In the genomic region with DNA sequence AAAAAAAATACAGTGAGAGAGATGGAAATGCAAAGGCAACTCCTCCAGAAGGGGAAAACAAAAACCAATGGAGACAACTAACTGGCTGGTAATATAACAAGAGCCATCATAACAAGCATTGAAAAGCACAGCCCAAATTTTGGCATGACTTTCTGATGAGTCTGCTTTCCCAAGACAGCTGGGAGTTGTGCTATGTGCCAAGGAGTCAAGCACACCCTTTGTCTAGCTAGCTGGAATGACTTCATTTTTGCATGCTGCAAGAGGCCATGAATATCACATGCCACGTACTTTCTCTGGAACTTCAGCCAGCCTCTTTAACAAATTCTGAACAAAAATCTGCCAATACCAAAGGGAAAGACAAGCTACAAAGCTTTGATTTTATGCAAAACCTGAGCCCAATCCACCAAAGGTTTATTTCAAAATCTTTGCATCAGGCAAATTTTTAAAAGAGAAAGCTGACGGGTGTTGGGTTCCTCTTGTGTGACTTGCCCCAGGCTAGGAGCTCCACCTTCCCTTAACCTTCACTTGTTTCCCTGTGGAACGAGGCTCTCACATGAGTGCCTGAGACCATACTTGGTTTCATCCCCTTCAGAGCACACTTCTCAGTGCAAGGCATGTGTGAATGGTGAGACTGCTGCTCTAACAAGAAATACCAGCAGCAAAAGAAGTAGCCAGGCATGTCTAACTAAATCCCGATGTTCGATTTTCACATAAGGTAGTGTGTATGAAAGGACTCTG, we compare ENCODE assay signal across 10 cellular contexts. TPM values are rescaled to one million over a fixed set of nuclear protein-coding genes. Genes with fewer than 3 reads are reported as not detected.
DNase-seq lines count a peak whose midpoint lies in the region; ATAC-seq, FAIRE-seq and TF ChIP-seq lines count a peak whose summit lies in the region.
"Had no signal": no experiment of that assay in that cellular context is flagged by ENCODE, and none has a peak within 500 bp of the region (broad histone marks: within the 10 kb centered on the region; RNA-seq: fewer than 3 reads in every experiment).

No MANE protein-coding gene starts in this region.

- H3K9me3 Mint-ChIP-seq in progenitor cell of endocrine pancreas (ENCODE audit: low read depth): no peaks in the 10 kb centered on the region
- H3K9me3 Mint-ChIP-seq: activated T-helper 17 cell treated with anti-CD3 and anti-CD28 coated beads, Interleukin-2, amount 50 U/mL, for 72 hours had no signal

- no TSS peak for BruUV-seq in HepG2 (replicated peaks; lab: Mats Ljungman, UMichigan)

- no peaks in the 10 kb centered on the region for H4K20me1 ChIP-seq in HepG2 (ENCODE audit: insufficient read depth, low read length)

- intact Hi-C loops in HepG2 (cut with micrococcal nuclease; ENCODE audit: unreplicated experiment): no loop called here

- H3K9me3 ChIP-seq in trophoblast cell (ENCODE audit: insufficient read depth, low read depth, low read length): peaks cover 3% of the 10 kb centered on the region
- no peaks in the 10 kb centered on the region for H3K9me3 ChIP-seq in HepG2 (ENCODE audit: low read length)

- no peak for ATAC-seq in HepG2
- no peak for ATAC-seq in GM21717 (IDR thresholded peaks at IDR 0.05; ENCODE audit: unreplicated experiment)
- ATAC-seq: activated T-helper 17 cell treated with anti-CD3 and anti-CD28 coated beads, Interleukin-2, amount 50 U/mL, for 72 hours had no signal

- no peak overlapping the region for H3K27ac Mint-ChIP-seq in progenitor cell of endocrine pancreas
- H3K27ac Mint-ChIP-seq: activated T-helper 17 cell treated with anti-CD3 and anti-CD28 coated beads, Interleukin-2, amount 50 U/mL, for 72 hours had no signal

- no peak overlapping the region for H2AFZ ChIP-seq in trophoblast cell (ENCODE audit: insufficient read depth, low read length, poor library complexity)
- H2AFZ ChIP-seq in HepG2 (ENCODE audit: low read length): no peak overlapping the region

- H3K4me3 ChIP-seq in trophoblast cell (ENCODE audit: low read depth, low read length): no peak overlapping the region
- no peak overlapping the region for H3K4me3 ChIP-seq in HepG2 (replicated peaks in 1 of 3; ENCODE audit: insufficient read depth in 1 of 3, low read depth in 2 of 3, low read length in 3 of 3)

- H4K12ac ChIP-seq in trophoblast cell (ENCODE audit: low read depth, low read length): no peak overlapping the region

- no peak for TF ChIP-seq RAD21 in HepG2 (CRISPR knock-in tag; IDR thresholded peaks at IDR 0.05)

- H2BK120ac ChIP-seq in trophoblast cell (ENCODE audit: insufficient read depth, low read length, poor library complexity): no peak overlapping the region

- H3K18ac ChIP-seq in trophoblast cell (ENCODE audit: low read length): no peak overlapping the region

- WGBS in trophoblast cell (ENCODE audit: extremely low coverage, insufficient coverage, insufficient read length): no CpG with 5 or more reads among the region's 5 CpGs
- 23% methylated on average over 5 of the region's 5 CpGs for WGBS in HepG2 (ENCODE audit: low lambda C conversion rate)

- peaks cover 1% of the 10 kb centered on the region for H3K4me1 Mint-ChIP-seq in progenitor cell of endocrine pancreas (ENCODE audit: low read depth)
- H3K4me1 Mint-ChIP-seq: activated T-helper 17 cell treated with anti-CD3 and anti-CD28 coated beads, Interleukin-2, amount 50 U/mL, for 72 hours had no signal

- no peaks in the 10 kb centered on the region for H3K27me3 Mint-ChIP-seq in progenitor cell of endocrine pancreas

- H3K79me2 ChIP-seq in trophoblast cell (ENCODE audit: control insufficient read depth, insufficient read depth, low read length, poor library complexity) (no peaks in the 10 kb centered on the region), HepG2 (ENCODE audit: insufficient read depth, low read length) (no peaks in the 10 kb centered on the region)

- H4K91ac ChIP-seq in trophoblast cell (ENCODE audit: low read depth, low read length): no peak overlapping the region

- H3K27me3 ChIP-seq in trophoblast cell (ENCODE audit: insufficient read depth, low read length) (no peaks in the 10 kb centered on the region), HepG2 (ENCODE audit: control insufficient read depth in 1 of 2, insufficient read depth in 2 of 2, low read length in 2 of 2) (no peaks in the 10 kb centered on the region)

- no peak overlapping the region for H3K4me3 Mint-ChIP-seq in progenitor cell of endocrine pancreas (ENCODE audit: low read depth)
- H3K4me3 Mint-ChIP-seq: activated T-helper 17 cell treated with anti-CD3 and anti-CD28 coated beads, Interleukin-2, amount 50 U/mL, for 72 hours had no signal

- FAIRE-seq in HepG2 (lab: Jason Lieb, UNC): no peak

- in situ Hi-C loops in HepG2 (cut with HindIII; ENCODE audit: extremely low pct_ligation_motif_present, low pct_unique_long_range_greater_than_20kb): no loop called here

- TF ChIP-seq EP300 in HepG2 (IDR thresholded peaks at IDR 0.05; ENCODE audit: low read depth in 2 of 2, low read length in 2 of 2) (no peak), HepG2 (CRISPR knock-in tag; IDR thresholded peaks at IDR 0.05; ENCODE audit: borderline replicate concordance) (no peak)

- no peaks in the 10 kb centered on the region for H3K79me1 ChIP-seq in trophoblast cell (ENCODE audit: low read length)

- no peak overlapping the region for H3K4ac ChIP-seq in trophoblast cell (ENCODE audit: low read depth, low read length)

- H3K4me2 ChIP-seq in trophoblast cell (ENCODE audit: low read length) (no peak overlapping the region), HepG2 (ENCODE audit: low read depth, low read length) (no peak overlapping the region)

- no peak overlapping the region for H2AK5ac ChIP-seq in trophoblast cell (ENCODE audit: low read length)

- no peaks in the 10 kb centered on the region for H3K36me3 Mint-ChIP-seq in progenitor cell of endocrine pancreas (ENCODE audit: insufficient read depth)

- no peak overlapping the region for H3K14ac ChIP-seq in trophoblast cell (ENCODE audit: low read length)

- H4K8ac ChIP-seq in trophoblast cell (ENCODE audit: low read depth, low read length): no peak overlapping the region

- TF ChIP-seq POLR2A in HepG2 (IDR thresholded peaks at IDR 0.05; ENCODE audit: insufficient read depth in 1 of 2, low read depth in 2 of 2, low read length in 2 of 2): no peak

- H3K4me1 ChIP-seq in trophoblast cell (ENCODE audit: control insufficient read depth in 1 of 2, insufficient read depth in 2 of 2, low read length in 2 of 2) (no peaks in the 10 kb centered on the region), HepG2 (ENCODE audit: insufficient read depth, low read length) (no peaks in the 10 kb centered on the region)

- POLR2A ChIA-PET in HepG2 (lab: Yijun Ruan, JAX): no interaction called here

- TF ChIP-seq CTCF in HepG2 (CRISPR knock-in tag; IDR thresholded peaks at IDR 0.05): no peak
- TF ChIP-seq CTCF in progenitor cell of endocrine pancreas (IDR thresholded peaks at IDR 0.05; ENCODE audit: unreplicated experiment): no peak

- DNase-seq in Daoy (ENCODE audit: low read depth) (peak; percentile 70), amniotic stem cell (lab: John Stamatoyannopoulos, UW) (peak; percentile 37), fibroblast of the conjunctiva (ENCODE audit: low read depth) (peak; percentile 91), trophoblast cell (peak; percentile 88 to 95), HepG2 (ENCODE audit: low spot score) (no peak), progenitor cell of endocrine pancreas (ENCODE audit: low spot score, unreplicated experiment) (no peak), T1000 (lab: John Stamatoyannopoulos, UW) (no peak)
- DNase-seq: stimulated activated CD4-positive, alpha-beta T cell treated with anti-CD3 and anti-CD28 coated beads, Interleukin-15, amount 100 ng/mL, for 24 hours had no signal

- no peak overlapping the region for H2BK12ac ChIP-seq in trophoblast cell (ENCODE audit: low read length)

- H3K23ac ChIP-seq in trophoblast cell (ENCODE audit: low read length): no peak overlapping the region

- CTCF ChIA-PET in HepG2 (lab: Yijun Ruan, JAX; ENCODE audit: low intra/inter-chr PET ratio, low total read pairs): no interaction called here

- H3K36me3 ChIP-seq in trophoblast cell (ENCODE audit: control insufficient read depth in 1 of 2, insufficient read depth in 2 of 2, low read length in 2 of 2) (no peaks in the 10 kb centered on the region), HepG2 (replicated peaks in 1 of 2; ENCODE audit: control insufficient read depth in 1 of 2, insufficient read depth in 2 of 2, low read length in 2 of 2) (no peaks in the 10 kb centered on the region)

- H3K27ac ChIP-seq in trophoblast cell (ENCODE audit: low read depth, low read length) (no peak overlapping the region), HepG2 (ENCODE audit: extremely low read length, insufficient read depth, low read length) (no peak overlapping the region)

- H3K9ac ChIP-seq in trophoblast cell (ENCODE audit: low read length) (no peak overlapping the region), HepG2 (ENCODE audit: insufficient read depth, low read depth, low read length) (no peak overlapping the region)

- H2BK5ac ChIP-seq in trophoblast cell (ENCODE audit: low read depth, low read length, poor library complexity): no peak overlapping the region

RNA-seq across cellular contexts. Expression of a gene that starts 47.3 kb away (rescaled TPM):
- 13.1 and 13.7 TPM in 2 replicates for total RNA-seq in Daoy (2014; rRNA removed; shearing (Covaris generic))
- 62.7 and 63.6 TPM in 2 replicates for polyA plus RNA-seq in trophoblast cell (2013)
- total RNA-seq in HepG2 (2016; rRNA removed; fragmentation: Illumina TruSeq; extraction: Trizol): 0.02 and 0.04 TPM in 2 replicates
- total RNA-seq in HepG2 (2016; cell fraction: cytosol; rRNA removed; fragmentation: Illumina TruSeq; extraction: Trizol; ENCODE audit: low read depth): not detected in 2 replicates
- 0.04 and 0.06 TPM in 2 replicates for total RNA-seq in HepG2 (2016; cell fraction: insoluble cytoplasmic fraction; rRNA removed; fragmentation: Illumina TruSeq; extraction: Trizol)
- total RNA-seq in HepG2 (2016; cell fraction: membrane; rRNA removed; fragmentation: Illumina TruSeq; extraction: Trizol): 0.03 TPM in 1 of 2 replicates, not detected in the other
- not detected in 2 replicates for total RNA-seq in HepG2 (2016; cell fraction: nucleus; rRNA removed; fragmentation: Illumina TruSeq; extraction: Trizol)
- 0.01 TPM in 1 of 2 replicates, not detected in the other for polyA plus RNA-seq in HepG2 (2011; rRNA removed)
- polyA plus RNA-seq in HepG2 (2011; cell fraction: cytosol; rRNA removed): 0.03 TPM in 1 of 2 replicates, not detected in the other
- polyA plus RNA-seq in HepG2 (2011; cell fraction: nucleus; rRNA removed): not detected in 2 replicates
- not detected in 2 replicates for polyA plus RNA-seq in HepG2 (2012)
- not detected in 2 replicates for polyA plus RNA-seq in HepG2 (2016; cell fraction: cytosol; fragmentation: Illumina TruSeq; extraction: Trizol; ENCODE audit: low read depth)
- 0.05 TPM in 1 of 2 replicates, not detected in the other for polyA plus RNA-seq in HepG2 (2016; cell fraction: insoluble cytoplasmic fraction; fragmentation: Illumina TruSeq; extraction: Trizol; ENCODE audit: low read depth)
- polyA plus RNA-seq in HepG2 (2016; cell fraction: membrane; fragmentation: Illumina TruSeq; extraction: Trizol; ENCODE audit: low read depth): not detected in 2 replicates
- 0.09 TPM in 1 of 2 replicates, not detected in the other for polyA plus RNA-seq in HepG2 (2016; cell fraction: nucleus; fragmentation: Illumina TruSeq; extraction: Trizol; ENCODE audit: insufficient read depth, low read depth)
- polyA minus RNA-seq in HepG2 (2011; rRNA and poly(A)+ RNA removed; ENCODE audit: low replicate concordance): 36.5 TPM in 1 of 2 replicates, not detected in the other
- polyA minus RNA-seq in HepG2 (2011; cell fraction: cytosol; rRNA and poly(A)+ RNA removed): 0.09 TPM in 1 of 2 replicates, not detected in the other
- 0.13 TPM in 1 of 2 replicates, not detected in the other for polyA minus RNA-seq in HepG2 (2011; cell fraction: nucleus; rRNA and poly(A)+ RNA removed)
- total RNA-seq in progenitor cell of endocrine pancreas: 1.6 and 1.7 TPM in 2 replicates
- total RNA-seq: activated T-helper 17 cell treated with anti-CD3 and anti-CD28 coated beads, Interleukin-2, amount 50 U/mL, for 72 hours had no signal

Comparison
In these comparisons a context has a peak if more than half of its experiments do, and no peak if none do; other contexts are left out.
1. DNase-seq: peak in Daoy (single experiment), amniotic stem cell (single experiment), fibroblast of the conjunctiva (single experiment) and trophoblast cell (2 of 2); none in HepG2 (single experiment), progenitor cell of endocrine pancreas (single experiment) and T1000 (single experiment).